In the genomic region with DNA sequence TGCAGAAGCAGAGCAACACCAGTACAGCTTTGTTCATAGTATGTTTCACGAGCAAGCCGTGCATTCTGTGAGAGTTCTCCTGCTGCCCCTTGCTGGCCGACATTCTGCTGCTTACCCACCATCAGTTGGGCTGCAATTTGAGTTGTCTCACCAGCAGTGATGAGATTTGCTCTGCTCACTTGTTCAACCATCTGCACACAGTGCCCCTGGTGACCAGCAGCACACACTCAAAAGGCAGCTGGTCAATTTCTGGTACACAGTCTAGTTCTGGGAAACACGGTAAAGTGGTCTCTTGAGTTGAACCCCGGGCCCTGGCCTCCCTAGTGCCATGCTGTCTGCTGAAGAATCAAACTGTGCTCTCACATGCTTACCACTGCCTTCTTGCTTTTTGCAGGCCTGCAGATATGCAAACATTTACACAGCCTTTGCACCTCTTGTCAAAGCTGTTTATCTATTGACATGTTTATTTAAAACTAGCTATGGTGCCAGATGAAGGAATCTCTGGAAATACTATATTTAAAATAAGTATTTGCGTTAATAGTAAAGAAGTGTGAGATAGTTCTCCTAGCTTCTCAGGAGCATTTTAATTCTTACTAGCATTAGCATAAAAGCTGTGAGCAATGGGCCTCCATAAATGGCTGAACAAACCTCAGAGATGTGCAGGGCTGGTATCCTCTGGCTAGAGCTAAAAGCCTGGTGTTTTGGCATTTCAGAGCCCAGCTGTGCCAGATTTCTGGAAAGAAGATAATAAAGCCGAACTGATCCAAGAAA, we compare ENCODE assay signal across 13 cellular contexts.
DNase-seq lines count a peak whose midpoint lies in the region; TF ChIP-seq lines count a peak whose summit lies in the region.
"Had no signal": no experiment of that assay in that cellular context is flagged by ENCODE, and none has a peak within 500 bp of the region (broad histone marks: within the 10 kb centered on the region; RNA-seq: fewer than 3 reads in every experiment).

No MANE protein-coding gene starts in this region.

- no peaks in the 10 kb centered on the region for H4K20me1 ChIP-seq in neural cell (ENCODE audit: insufficient read depth)

- no peaks in the 10 kb centered on the region for H3K79me2 ChIP-seq in neural cell (replicated peaks; ENCODE audit: insufficient read depth, low read length)

- TF ChIP-seq RAD21 in neural cell (conservative IDR thresholded peaks at IDR 0.05) = peak; percentile 33

- intact Hi-C loops in dorsolateral prefrontal cortex (cut with DNase I) = no loop called here

- H3K9ac ChIP-seq in neural cell (ENCODE audit: low read length) = no peak overlapping the region

- H3K27me3 ChIP-seq in dorsolateral prefrontal cortex (no peaks in the 10 kb centered on the region), neural cell (ENCODE audit: insufficient read depth, low read depth, low read length) (no peaks in the 10 kb centered on the region)
- H3K27me3 ChIP-seq: MG63 had no signal

- no peaks in the 10 kb centered on the region for H3K36me3 ChIP-seq in neural cell (ENCODE audit: insufficient read depth, low read length)
- H3K36me3 ChIP-seq: MG63 had no signal

- no peak overlapping the region for H2AFZ ChIP-seq in neural cell (ENCODE audit: low read depth, low read length)

- H3K27ac ChIP-seq in dorsolateral prefrontal cortex = peak overlapping the region in 39 of 59 donors; percentile 2 to 75 (median 38)
- H3K27ac ChIP-seq in neural cell (ENCODE audit: low read length) = no peak overlapping the region
- H3K27ac ChIP-seq: C4-2B, SK-N-MC had no signal

- no peaks in the 10 kb centered on the region for H3K9me2 ChIP-seq in neural cell (ENCODE audit: insufficient read depth, low read length)

- H3K4me3 ChIP-seq in dorsolateral prefrontal cortex (no peak overlapping the region), neural cell (ENCODE audit: low read length) (no peak overlapping the region)
- H3K4me3 ChIP-seq: MG63, SK-N-MC had no signal

- TF ChIP-seq CTCF in dorsolateral prefrontal cortex (IDR thresholded peaks at IDR 0.05 in 54 of 56, conservative IDR thresholded peaks at IDR 0.05 in 2 of 56; ENCODE audit: low read depth in 1 of 56, partially characterized antibody in 56 of 56) (peak in 12 of 56 donors; percentile 7 to 35 (median 14)), neural cell (IDR thresholded peaks at IDR 0.05; ENCODE audit: poor library complexity, severe bottlenecking) (no peak)

- DNase-seq in DMS 273 (lab: John Stamatoyannopoulos, UW; ENCODE audit: unreplicated experiment) (peak; percentile 27), DMS 273 treated with DMSO at 0.1 percent for 48 hours (lab: John Stamatoyannopoulos, UW) (no peak), NCI-H2227 treated with DMSO at 0.1 percent for 48 hours (lab: John Stamatoyannopoulos, UW) (peak; percentile 18), dorsolateral prefrontal cortex (peak in 2 of 10 donors; percentile 27 to 45), NCI-H2029 (lab: John Stamatoyannopoulos, UW) (no peak), SW480 (ENCODE audit: low spot score) (no peak)
- no peak for DNase-seq in activated CD4-positive, alpha-beta T cell treated with anti-CD3 and anti-CD28 coated beads for 48 hours
- DNase-seq: 8988T; MG63; stimulated activated CD4-positive, alpha-beta T cell treated with anti-CD3 and anti-CD28 coated beads, Interleukin-15, amount 100 ng/mL, for 24 hours had no signal

- H3K9me3 ChIP-seq in neural cell (ENCODE audit: low read length) = no peaks in the 10 kb centered on the region
- H3K9me3 ChIP-seq: MG63 had no signal

- no peak overlapping the region for H3K4me2 ChIP-seq in neural cell (ENCODE audit: low read length)

- TF ChIP-seq EP300 in neural cell (conservative IDR thresholded peaks at IDR 0.05; ENCODE audit: poor library complexity, severe bottlenecking) = no peak

- H3F3A ChIP-seq in neural cell (ENCODE audit: insufficient read depth, low read length, poor library complexity, severe bottlenecking) = no peaks in the 10 kb centered on the region

TF ChIP-seq in neural cell, 6 proteins besides CTCF, POLR2A, EP300 and RAD21:
- TF ChIP-seq, protein P1, sequence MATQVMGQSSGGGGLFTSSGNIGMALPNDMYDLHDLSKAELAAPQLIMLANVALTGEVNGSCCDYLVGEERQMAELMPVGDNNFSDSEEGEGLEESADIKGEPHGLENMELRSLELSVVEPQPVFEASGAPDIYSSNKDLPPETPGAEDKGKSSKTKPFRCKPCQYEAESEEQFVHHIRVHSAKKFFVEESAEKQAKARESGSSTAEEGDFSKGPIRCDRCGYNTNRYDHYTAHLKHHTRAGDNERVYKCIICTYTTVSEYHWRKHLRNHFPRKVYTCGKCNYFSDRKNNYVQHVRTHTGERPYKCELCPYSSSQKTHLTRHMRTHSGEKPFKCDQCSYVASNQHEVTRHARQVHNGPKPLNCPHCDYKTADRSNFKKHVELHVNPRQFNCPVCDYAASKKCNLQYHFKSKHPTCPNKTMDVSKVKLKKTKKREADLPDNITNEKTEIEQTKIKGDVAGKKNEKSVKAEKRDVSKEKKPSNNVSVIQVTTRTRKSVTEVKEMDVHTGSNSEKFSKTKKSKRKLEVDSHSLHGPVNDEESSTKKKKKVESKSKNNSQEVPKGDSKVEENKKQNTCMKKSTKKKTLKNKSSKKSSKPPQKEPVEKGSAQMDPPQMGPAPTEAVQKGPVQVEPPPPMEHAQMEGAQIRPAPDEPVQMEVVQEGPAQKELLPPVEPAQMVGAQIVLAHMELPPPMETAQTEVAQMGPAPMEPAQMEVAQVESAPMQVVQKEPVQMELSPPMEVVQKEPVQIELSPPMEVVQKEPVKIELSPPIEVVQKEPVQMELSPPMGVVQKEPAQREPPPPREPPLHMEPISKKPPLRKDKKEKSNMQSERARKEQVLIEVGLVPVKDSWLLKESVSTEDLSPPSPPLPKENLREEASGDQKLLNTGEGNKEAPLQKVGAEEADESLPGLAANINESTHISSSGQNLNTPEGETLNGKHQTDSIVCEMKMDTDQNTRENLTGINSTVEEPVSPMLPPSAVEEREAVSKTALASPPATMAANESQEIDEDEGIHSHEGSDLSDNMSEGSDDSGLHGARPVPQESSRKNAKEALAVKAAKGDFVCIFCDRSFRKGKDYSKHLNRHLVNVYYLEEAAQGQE (IDR thresholded peaks at IDR 0.05; ENCODE audit: borderline replicate concordance) = no peak
- TF ChIP-seq POLR2AphosphoS5 (IDR thresholded peaks at IDR 0.05) (no peak), MXI1 (conservative IDR thresholded peaks at IDR 0.05; ENCODE audit: poor library complexity, severe bottlenecking) (no peak), EZH2 (IDR thresholded peaks at IDR 0.05; ENCODE audit: borderline replicate concordance, insufficient read depth, low read length, poor library complexity, severe bottlenecking) (no peak), SMC3 (conservative IDR thresholded peaks at IDR 0.05; ENCODE audit: poor library complexity) (no peak), TAF1 (IDR thresholded peaks at IDR 0.05; ENCODE audit: low read depth) (no peak)

Comparison
In these comparisons a context has a peak if more than half of its experiments do, and no peak if none do; other contexts are left out.
1. DNase-seq: peak in DMS 273 (single experiment) and NCI-H2227 treated with DMSO at 0.1 percent for 48 hours (single experiment); none in DMS 273 treated with DMSO at 0.1 percent for 48 hours (single experiment), NCI-H2029 (single experiment), SW480 (single experiment) and activated CD4-positive, alpha-beta T cell treated with anti-CD3 and anti-CD28 coated beads for 48 hours (single experiment).